ENCODE assay signal across 1 cellular context in the genomic region with DNA sequence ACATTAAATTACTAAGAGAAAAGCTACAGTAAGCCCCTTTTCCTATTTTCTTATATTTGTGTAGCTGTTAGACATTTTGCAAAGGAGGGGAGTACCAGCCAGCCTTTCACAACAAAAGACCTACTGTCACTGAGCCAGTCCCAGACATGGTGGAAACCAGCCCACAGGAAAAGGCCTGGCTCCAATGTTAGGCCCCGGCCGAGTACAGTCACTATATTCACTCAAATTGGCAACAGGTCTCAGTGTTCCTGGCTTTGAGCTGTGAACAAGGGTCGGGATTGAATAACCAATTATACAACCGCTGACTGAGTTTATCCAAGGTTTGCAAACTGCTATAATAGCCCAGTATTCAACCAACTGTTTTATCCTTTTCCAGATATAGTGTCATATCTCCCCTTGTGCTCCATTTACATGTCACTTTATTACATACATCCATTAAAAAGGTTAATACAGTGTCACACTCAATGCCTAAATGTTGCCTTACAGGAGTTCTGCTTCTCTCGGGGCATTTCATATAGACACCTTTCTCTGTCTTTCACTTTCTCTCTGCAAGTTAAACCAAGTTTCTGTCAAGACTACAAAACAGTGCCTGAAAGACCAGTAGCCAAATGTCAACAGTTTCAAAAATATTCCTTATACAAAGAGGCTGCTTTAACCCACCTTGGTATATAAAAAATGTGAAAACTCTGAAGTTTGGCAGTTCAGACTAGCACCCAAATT.
TF ChIP-seq lines count a peak whose summit lies in the region.

No MANE protein-coding gene starts in this region.

TF ChIP-seq in GM12878, 131 proteins besides CTCF, POLR2A, EP300 and RAD21 (continued from another document):
- TF ChIP-seq, protein P1, sequence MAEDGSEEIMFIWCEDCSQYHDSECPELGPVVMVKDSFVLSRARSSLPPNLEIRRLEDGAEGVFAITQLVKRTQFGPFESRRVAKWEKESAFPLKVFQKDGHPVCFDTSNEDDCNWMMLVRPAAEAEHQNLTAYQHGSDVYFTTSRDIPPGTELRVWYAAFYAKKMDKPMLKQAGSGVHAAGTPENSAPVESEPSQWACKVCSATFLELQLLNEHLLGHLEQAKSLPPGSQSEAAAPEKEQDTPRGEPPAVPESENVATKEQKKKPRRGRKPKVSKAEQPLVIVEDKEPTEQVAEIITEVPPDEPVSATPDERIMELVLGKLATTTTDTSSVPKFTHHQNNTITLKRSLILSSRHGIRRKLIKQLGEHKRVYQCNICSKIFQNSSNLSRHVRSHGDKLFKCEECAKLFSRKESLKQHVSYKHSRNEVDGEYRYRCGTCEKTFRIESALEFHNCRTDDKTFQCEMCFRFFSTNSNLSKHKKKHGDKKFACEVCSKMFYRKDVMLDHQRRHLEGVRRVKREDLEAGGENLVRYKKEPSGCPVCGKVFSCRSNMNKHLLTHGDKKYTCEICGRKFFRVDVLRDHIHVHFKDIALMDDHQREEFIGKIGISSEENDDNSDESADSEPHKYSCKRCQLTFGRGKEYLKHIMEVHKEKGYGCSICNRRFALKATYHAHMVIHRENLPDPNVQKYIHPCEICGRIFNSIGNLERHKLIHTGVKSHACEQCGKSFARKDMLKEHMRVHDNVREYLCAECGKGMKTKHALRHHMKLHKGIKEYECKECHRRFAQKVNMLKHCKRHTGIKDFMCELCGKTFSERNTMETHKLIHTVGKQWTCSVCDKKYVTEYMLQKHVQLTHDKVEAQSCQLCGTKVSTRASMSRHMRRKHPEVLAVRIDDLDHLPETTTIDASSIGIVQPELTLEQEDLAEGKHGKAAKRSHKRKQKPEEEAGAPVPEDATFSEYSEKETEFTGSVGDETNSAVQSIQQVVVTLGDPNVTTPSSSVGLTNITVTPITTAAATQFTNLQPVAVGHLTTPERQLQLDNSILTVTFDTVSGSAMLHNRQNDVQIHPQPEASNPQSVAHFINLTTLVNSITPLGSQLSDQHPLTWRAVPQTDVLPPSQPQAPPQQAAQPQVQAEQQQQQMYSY (CRISPR knock-in tag; IDR thresholded peaks at IDR 0.05), result no peak
- TF ChIP-seq, protein P2, sequence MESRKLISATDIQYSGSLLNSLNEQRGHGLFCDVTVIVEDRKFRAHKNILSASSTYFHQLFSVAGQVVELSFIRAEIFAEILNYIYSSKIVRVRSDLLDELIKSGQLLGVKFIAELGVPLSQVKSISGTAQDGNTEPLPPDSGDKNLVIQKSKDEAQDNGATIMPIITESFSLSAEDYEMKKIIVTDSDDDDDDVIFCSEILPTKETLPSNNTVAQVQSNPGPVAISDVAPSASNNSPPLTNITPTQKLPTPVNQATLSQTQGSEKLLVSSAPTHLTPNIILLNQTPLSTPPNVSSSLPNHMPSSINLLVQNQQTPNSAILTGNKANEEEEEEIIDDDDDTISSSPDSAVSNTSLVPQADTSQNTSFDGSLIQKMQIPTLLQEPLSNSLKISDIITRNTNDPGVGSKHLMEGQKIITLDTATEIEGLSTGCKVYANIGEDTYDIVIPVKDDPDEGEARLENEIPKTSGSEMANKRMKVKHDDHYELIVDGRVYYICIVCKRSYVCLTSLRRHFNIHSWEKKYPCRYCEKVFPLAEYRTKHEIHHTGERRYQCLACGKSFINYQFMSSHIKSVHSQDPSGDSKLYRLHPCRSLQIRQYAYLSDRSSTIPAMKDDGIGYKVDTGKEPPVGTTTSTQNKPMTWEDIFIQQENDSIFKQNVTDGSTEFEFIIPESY (IDR thresholded peaks at IDR 0.05), result no peak
- no peak for TF ChIP-seq NR2F1 (conservative IDR thresholded peaks at IDR 0.05)
- no peak for TF ChIP-seq NFIC (IDR thresholded peaks at IDR 0.05; ENCODE audit: low read depth, low read length)
- no peak for TF ChIP-seq ASH2L (IDR thresholded peaks at IDR 0.05; ENCODE audit: borderline replicate concordance, low read depth)
- TF ChIP-seq ZNF384 (IDR thresholded peaks at IDR 0.05; ENCODE audit: borderline replicate concordance, low read depth, low read length), result no peak
- TF ChIP-seq, protein P3, sequence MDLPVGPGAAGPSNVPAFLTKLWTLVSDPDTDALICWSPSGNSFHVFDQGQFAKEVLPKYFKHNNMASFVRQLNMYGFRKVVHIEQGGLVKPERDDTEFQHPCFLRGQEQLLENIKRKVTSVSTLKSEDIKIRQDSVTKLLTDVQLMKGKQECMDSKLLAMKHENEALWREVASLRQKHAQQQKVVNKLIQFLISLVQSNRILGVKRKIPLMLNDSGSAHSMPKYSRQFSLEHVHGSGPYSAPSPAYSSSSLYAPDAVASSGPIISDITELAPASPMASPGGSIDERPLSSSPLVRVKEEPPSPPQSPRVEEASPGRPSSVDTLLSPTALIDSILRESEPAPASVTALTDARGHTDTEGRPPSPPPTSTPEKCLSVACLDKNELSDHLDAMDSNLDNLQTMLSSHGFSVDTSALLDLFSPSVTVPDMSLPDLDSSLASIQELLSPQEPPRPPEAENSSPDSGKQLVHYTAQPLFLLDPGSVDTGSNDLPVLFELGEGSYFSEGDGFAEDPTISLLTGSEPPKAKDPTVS (IDR thresholded peaks at IDR 0.05; ENCODE audit: low read depth, low read length), result no peak
- TF ChIP-seq, protein P4, sequence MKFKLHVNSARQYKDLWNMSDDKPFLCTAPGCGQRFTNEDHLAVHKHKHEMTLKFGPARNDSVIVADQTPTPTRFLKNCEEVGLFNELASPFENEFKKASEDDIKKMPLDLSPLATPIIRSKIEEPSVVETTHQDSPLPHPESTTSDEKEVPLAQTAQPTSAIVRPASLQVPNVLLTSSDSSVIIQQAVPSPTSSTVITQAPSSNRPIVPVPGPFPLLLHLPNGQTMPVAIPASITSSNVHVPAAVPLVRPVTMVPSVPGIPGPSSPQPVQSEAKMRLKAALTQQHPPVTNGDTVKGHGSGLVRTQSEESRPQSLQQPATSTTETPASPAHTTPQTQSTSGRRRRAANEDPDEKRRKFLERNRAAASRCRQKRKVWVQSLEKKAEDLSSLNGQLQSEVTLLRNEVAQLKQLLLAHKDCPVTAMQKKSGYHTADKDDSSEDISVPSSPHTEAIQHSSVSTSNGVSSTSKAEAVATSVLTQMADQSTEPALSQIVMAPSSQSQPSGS (IDR thresholded peaks at IDR 0.05; ENCODE audit: low read length), result no peak
- no peak for TF ChIP-seq SMAD5 (IDR thresholded peaks at IDR 0.05; ENCODE audit: low read depth)
- TF ChIP-seq, protein P5, sequence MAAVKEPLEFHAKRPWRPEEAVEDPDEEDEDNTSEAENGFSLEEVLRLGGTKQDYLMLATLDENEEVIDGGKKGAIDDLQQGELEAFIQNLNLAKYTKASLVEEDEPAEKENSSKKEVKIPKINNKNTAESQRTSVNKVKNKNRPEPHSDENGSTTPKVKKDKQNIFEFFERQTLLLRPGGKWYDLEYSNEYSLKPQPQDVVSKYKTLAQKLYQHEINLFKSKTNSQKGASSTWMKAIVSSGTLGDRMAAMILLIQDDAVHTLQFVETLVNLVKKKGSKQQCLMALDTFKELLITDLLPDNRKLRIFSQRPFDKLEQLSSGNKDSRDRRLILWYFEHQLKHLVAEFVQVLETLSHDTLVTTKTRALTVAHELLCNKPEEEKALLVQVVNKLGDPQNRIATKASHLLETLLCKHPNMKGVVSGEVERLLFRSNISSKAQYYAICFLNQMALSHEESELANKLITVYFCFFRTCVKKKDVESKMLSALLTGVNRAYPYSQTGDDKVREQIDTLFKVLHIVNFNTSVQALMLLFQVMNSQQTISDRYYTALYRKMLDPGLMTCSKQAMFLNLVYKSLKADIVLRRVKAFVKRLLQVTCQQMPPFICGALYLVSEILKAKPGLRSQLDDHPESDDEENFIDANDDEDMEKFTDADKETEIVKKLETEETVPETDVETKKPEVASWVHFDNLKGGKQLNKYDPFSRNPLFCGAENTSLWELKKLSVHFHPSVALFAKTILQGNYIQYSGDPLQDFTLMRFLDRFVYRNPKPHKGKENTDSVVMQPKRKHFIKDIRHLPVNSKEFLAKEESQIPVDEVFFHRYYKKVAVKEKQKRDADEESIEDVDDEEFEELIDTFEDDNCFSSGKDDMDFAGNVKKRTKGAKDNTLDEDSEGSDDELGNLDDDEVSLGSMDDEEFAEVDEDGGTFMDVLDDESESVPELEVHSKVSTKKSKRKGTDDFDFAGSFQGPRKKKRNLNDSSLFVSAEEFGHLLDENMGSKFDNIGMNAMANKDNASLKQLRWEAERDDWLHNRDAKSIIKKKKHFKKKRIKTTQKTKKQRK (IDR thresholded peaks at IDR 0.05; ENCODE audit: low read depth, low read length), result no peak
- no peak for TF ChIP-seq ATF7 (IDR thresholded peaks at IDR 0.05; ENCODE audit: low read depth)
- TF ChIP-seq, protein P6, sequence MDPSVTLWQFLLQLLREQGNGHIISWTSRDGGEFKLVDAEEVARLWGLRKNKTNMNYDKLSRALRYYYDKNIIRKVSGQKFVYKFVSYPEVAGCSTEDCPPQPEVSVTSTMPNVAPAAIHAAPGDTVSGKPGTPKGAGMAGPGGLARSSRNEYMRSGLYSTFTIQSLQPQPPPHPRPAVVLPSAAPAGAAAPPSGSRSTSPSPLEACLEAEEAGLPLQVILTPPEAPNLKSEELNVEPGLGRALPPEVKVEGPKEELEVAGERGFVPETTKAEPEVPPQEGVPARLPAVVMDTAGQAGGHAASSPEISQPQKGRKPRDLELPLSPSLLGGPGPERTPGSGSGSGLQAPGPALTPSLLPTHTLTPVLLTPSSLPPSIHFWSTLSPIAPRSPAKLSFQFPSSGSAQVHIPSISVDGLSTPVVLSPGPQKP (IDR thresholded peaks at IDR 0.05; ENCODE audit: low read depth, low read length), result no peak
- TF ChIP-seq RBBP5 (conservative IDR thresholded peaks at IDR 0.05), result no peak
- TF ChIP-seq HDAC6 (IDR thresholded peaks at IDR 0.05; ENCODE audit: unreplicated experiment), result no peak
TF ChIP-seq in GM12878: peak in this region for 0.
